ENCODE assay signal across 30 cellular contexts in the genomic region with DNA sequence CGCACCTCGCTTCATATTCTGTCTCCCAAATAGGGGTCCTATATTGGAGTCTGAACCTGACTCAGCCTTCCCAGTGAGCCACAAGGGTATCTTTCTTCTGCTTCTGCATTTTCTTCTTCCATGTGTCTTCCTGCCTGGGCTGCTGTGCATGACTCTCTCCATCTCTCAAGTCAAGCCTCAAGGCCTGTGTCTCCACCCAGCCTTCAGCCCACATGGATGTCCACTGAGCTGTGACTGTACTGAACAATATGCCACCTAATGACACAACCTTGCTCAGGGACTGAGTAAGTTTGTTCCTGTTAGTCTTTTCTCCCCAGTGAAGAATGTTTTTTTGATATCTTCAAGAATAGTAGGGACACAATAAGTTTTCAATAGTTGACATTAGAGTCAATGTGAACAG.
"Had no signal": no experiment of that assay in that cellular context is flagged by ENCODE, and none has a peak within 500 bp of the region (broad histone marks: within the 10 kb centered on the region; RNA-seq: fewer than 3 reads in every experiment).

No MANE protein-coding gene starts in this region.

- H3K27ac ChIP-seq: lower lobe of right lung, neural progenitor cell, neutrophil, parathyroid adenoma, psoas muscle, skin epidermis, spleen, suprapubic skin, thoracic aorta, tibial artery, upper lobe of right lung had no signal

- H3K27me3 ChIP-seq: neutrophil, right atrium auricular region, suprapubic skin, tibial artery had no signal

- H3K36me3 Mint-ChIP-seq: mesothelial cell of epicardium; naive B cell; natural killer cell; neural progenitor cell; stimulated activated effector memory CD8-positive, alpha-beta T cell treated with anti-CD3 and anti-CD28 coated beads, Interleukin-12 subunit alpha, Interleukin-12 subunit beta, amount 100 ng/mL, for 72 hours had no signal

- H3K4me3 ChIP-seq: lower lobe of right lung, neural progenitor cell, psoas muscle, right atrium auricular region, skin epidermis, spleen, suprapubic skin, thoracic aorta, tibial artery, upper lobe of right lung had no signal

- H3K36me3 ChIP-seq: lower lobe of right lung, neural progenitor cell, neutrophil, right atrium auricular region, spleen, suprapubic skin, thoracic aorta, tibial artery, upper lobe of right lung had no signal

- H3K4me1 ChIP-seq: lower lobe of right lung, neural progenitor cell, parathyroid adenoma, psoas muscle, spleen, suprapubic skin, tibial artery, upper lobe of right lung had no signal

- DNase-seq: glutamatergic neuron; hippocampal formation; kidney; lower lobe of right lung; mammary epithelial cell; mesenchymal stem cell; naive B cell; natural killer cell; nephron progenitor cell; occipital lobe; psoas muscle; spleen; stimulated activated CD4-positive, alpha-beta T cell treated with anti-CD3 and anti-CD28 coated beads, Interleukin-4, amount 100 ng/mL, for 24 hours; stimulated activated naive CD4-positive, alpha-beta T cell; tibial artery; trophoblast cell; upper lobe of right lung had no signal

- H3K9me3 Mint-ChIP-seq: natural killer cell; nephron progenitor cell; neural progenitor cell; stimulated activated effector memory CD8-positive, alpha-beta T cell treated with anti-CD3 and anti-CD28 coated beads, Interleukin-12 subunit alpha, Interleukin-12 subunit beta, amount 100 ng/mL, for 72 hours; stimulated activated naive CD8-positive, alpha-beta T cell treated with anti-CD3 and anti-CD28 coated beads, Interleukin-15, Interleukin-2, amounts not matched to agents 100 ng/mL and 50 ng/mL, for 24 hours had no signal

- H3K4me2 ChIP-seq: neural progenitor cell had no signal

- H3K9me3 ChIP-seq: lower lobe of right lung, neutrophil, psoas muscle, right atrium auricular region, spleen, suprapubic skin, thoracic aorta, tibial artery, upper lobe of right lung had no signal

- ATAC-seq: left lobe of liver; lower lobe of right lung; natural killer cell; psoas muscle; sciatic nerve; stimulated activated effector memory CD8-positive, alpha-beta T cell treated with anti-CD3 and anti-CD28 coated beads, Interleukin-12 subunit alpha, Interleukin-12 subunit beta, amount 100 ng/mL, for 72 hours; upper lobe of right lung had no signal

- H3K9ac ChIP-seq: neural progenitor cell, parathyroid adenoma had no signal

- H3K4me1 Mint-ChIP-seq: naive B cell; stimulated activated effector memory CD8-positive, alpha-beta T cell treated with anti-CD3 and anti-CD28 coated beads, Interleukin-12 subunit alpha, Interleukin-12 subunit beta, amount 100 ng/mL, for 72 hours had no signal

- FAIRE-seq: islet of Langerhans, kidney had no signal

- H3K27ac Mint-ChIP-seq: mesothelial cell of epicardium; naive B cell; natural killer cell; nephron progenitor cell; neural progenitor cell; stimulated activated effector memory CD8-positive, alpha-beta T cell treated with anti-CD3 and anti-CD28 coated beads, Interleukin-12 subunit alpha, Interleukin-12 subunit beta, amount 100 ng/mL, for 72 hours; stimulated activated naive CD8-positive, alpha-beta T cell treated with anti-CD3 and anti-CD28 coated beads, Interleukin-15, Interleukin-2, amounts not matched to agents 100 ng/mL and 50 ng/mL, for 24 hours had no signal

- H3K4me3 Mint-ChIP-seq: mesothelial cell of epicardium; naive B cell; natural killer cell; nephron progenitor cell; neural progenitor cell; stimulated activated effector memory CD8-positive, alpha-beta T cell treated with anti-CD3 and anti-CD28 coated beads, Interleukin-12 subunit alpha, Interleukin-12 subunit beta, amount 100 ng/mL, for 72 hours; stimulated activated naive CD8-positive, alpha-beta T cell treated with anti-CD3 and anti-CD28 coated beads, Interleukin-15, Interleukin-2, amounts not matched to agents 100 ng/mL and 50 ng/mL, for 24 hours had no signal
